Comparison of ENCODE assay signal across 13 cellular contexts in genomic region chr9:128106181-128106939, GRCh38. TPM values are rescaled to one million over a fixed set of nuclear protein-coding genes. Genes with fewer than 3 reads are reported as not detected.
A peak's percentile ranks its signal among the peaks of the same experiment; 100 is the strongest.
DNase-seq lines count a peak whose midpoint lies in the region; ATAC-seq and TF ChIP-seq lines count a peak whose summit lies in the region.
"Had no signal": no experiment of that assay in that cellular context is flagged by ENCODE, and none has a peak within 500 bp of the region (broad histone marks: within the 10 kb centered on the region; RNA-seq: fewer than 3 reads in every experiment).

No MANE protein-coding gene starts in this region.

- POLR2A ChIA-PET in activated CD8-positive, alpha-beta T cell treated with anti-CD3 and anti-CD28 coated beads for 36 hours (lab: Charles Lee), result interaction anchor here (1.2 to 1.7 kb wide), 3 partner anchors 10 to 18 kb away, joined by 3 to 4 read pairs (median 3); no protein-coding TSS in a partner anchor

- no peaks in the 10 kb centered on the region for H3K79me2 ChIP-seq in GM23338 (replicated peaks; ENCODE audit: insufficient read depth)

- H3K36me3 ChIP-seq in GM23338 (ENCODE audit: insufficient read depth), result peaks cover 5% of the 10 kb centered on the region

- no peak for DNase-seq in GM23338 (ENCODE audit: low spot score)
- no peak for DNase-seq in activated CD8-positive, alpha-beta T cell treated with anti-CD3 and anti-CD28 coated beads for 36 hours
- no peak for DNase-seq in neural crest cell (ENCODE audit: low read depth, low spot score)
- no peak for DNase-seq in sciatic nerve (ENCODE audit: low spot score)
- no peak for DNase-seq in germinal center (ENCODE audit: low spot score)
- DNase-seq: AML-193; DMS153; NCI-H146; NCI-H510A; stimulated activated CD8-positive, alpha-beta memory T cell treated with anti-CD3 and anti-CD28 coated beads, Interleukin-4, amount 100 ng/mL, for 48 hours had no signal

- H3K4me3 ChIP-seq in GM23338, result no peak overlapping the region
- H3K4me3 ChIP-seq: prostate gland had no signal

- H4K20me1 ChIP-seq in GM23338 (replicated peaks; ENCODE audit: insufficient read depth), result peaks cover 16% of the 10 kb centered on the region

- intact Hi-C loops in activated CD8-positive, alpha-beta T cell treated with anti-CD3 and anti-CD28 coated beads for 36 hours (cut with micrococcal nuclease), result no loop called here
- intact Hi-C loops in sciatic nerve (cut with DNase I), result no loop called here

- H3K9me2 ChIP-seq in GM23338 (ENCODE audit: insufficient read depth), result no peaks in the 10 kb centered on the region

- H3K36me3 Mint-ChIP-seq in GM23338 (ENCODE audit: low read depth) (peaks cover 65% of the 10 kb centered on the region), neural crest cell (ENCODE audit: low read depth) (no peaks in the 10 kb centered on the region)
- peaks cover 37% of the 10 kb centered on the region for H3K36me3 Mint-ChIP-seq in activated CD8-positive, alpha-beta T cell treated with anti-CD3 and anti-CD28 coated beads for 36 hours (ENCODE audit: low read depth)

- H3K27ac ChIP-seq in GM23338 (ENCODE audit: low read depth), result no peak overlapping the region
- H3K27ac ChIP-seq: HL-60, prostate gland had no signal

- peak; percentile 14 to 31; a peak in 1 of 4 replicates for TF ChIP-seq CTCF in GM23338 (conservative IDR thresholded peaks at IDR 0.05; ENCODE audit: low read depth in 2 of 2)
- TF ChIP-seq CTCF in activated CD8-positive, alpha-beta T cell treated with anti-CD3 and anti-CD28 coated beads for 36 hours (IDR thresholded peaks at IDR 0.05), result no peak
- TF ChIP-seq CTCF in neural crest cell (conservative IDR thresholded peaks at IDR 0.05), result no peak

- no peaks in the 10 kb centered on the region for H3K9me3 Mint-ChIP-seq in GM23338
- H3K9me3 Mint-ChIP-seq in activated CD8-positive, alpha-beta T cell treated with anti-CD3 and anti-CD28 coated beads for 36 hours, result no peaks in the 10 kb centered on the region
- H3K9me3 Mint-ChIP-seq in neural crest cell, result no peaks in the 10 kb centered on the region

- no peak overlapping the region for H3K27ac Mint-ChIP-seq in GM23338
- H3K27ac Mint-ChIP-seq in activated CD8-positive, alpha-beta T cell treated with anti-CD3 and anti-CD28 coated beads for 36 hours, result peak overlapping the region; percentile 38
- peak overlapping the region; percentile 75 for H3K27ac Mint-ChIP-seq in neural crest cell (ENCODE audit: unreplicated experiment)

- ATAC-seq in GM23338 (peak; percentile 9; the same call in 2 of the 3 replicates), sciatic nerve (no peak), GM18505 (IDR thresholded peaks at IDR 0.05; ENCODE audit: unreplicated experiment) (no peak)
- ATAC-seq in activated CD8-positive, alpha-beta T cell treated with anti-CD3 and anti-CD28 coated beads for 36 hours, result no peak

- H3K27me3 Mint-ChIP-seq in GM23338 (ENCODE audit: insufficient read depth, low read depth, poor library complexity) (peaks cover 6% of the 10 kb centered on the region), neural crest cell (ENCODE audit: low read depth) (no peaks in the 10 kb centered on the region)
- no peaks in the 10 kb centered on the region for H3K27me3 Mint-ChIP-seq in activated CD8-positive, alpha-beta T cell treated with anti-CD3 and anti-CD28 coated beads for 36 hours

- peaks cover 10% of the 10 kb centered on the region; the same call in 1 of the 2 replicates for H3F3A ChIP-seq in GM23338 (replicated peaks; ENCODE audit: low read depth)

- CTCF ChIA-PET in activated CD8-positive, alpha-beta T cell treated with anti-CD3 and anti-CD28 coated beads for 36 hours (lab: Charles Lee), result interaction anchor here (1.2 to 4.6 kb wide), 4 partner anchors 11 to 164 kb away, joined by 4 to 28 read pairs (median 16); no protein-coding TSS in a partner anchor

- H3K27me3 ChIP-seq in GM23338 (ENCODE audit: insufficient read depth), result no peaks in the 10 kb centered on the region

- H2AFZ ChIP-seq in GM23338, result no peak overlapping the region

- TF ChIP-seq POLR2A in GM18505 (IDR thresholded peaks at IDR 0.05; ENCODE audit: borderline replicate concordance, extremely low read depth, insufficient read depth, insufficient read length), result no peak

- no peak overlapping the region for H3K4me2 ChIP-seq in GM23338

- H3K4me1 Mint-ChIP-seq in GM23338, result peaks cover 31% of the 10 kb centered on the region
- H3K4me1 Mint-ChIP-seq in activated CD8-positive, alpha-beta T cell treated with anti-CD3 and anti-CD28 coated beads for 36 hours (ENCODE audit: low read depth), result peaks cover 26% of the 10 kb centered on the region
- peaks cover 3% of the 10 kb centered on the region for H3K4me1 Mint-ChIP-seq in neural crest cell

- peaks cover 13% of the 10 kb centered on the region; the same call in 1 of the 2 replicates for H3K4me1 ChIP-seq in GM23338 (ENCODE audit: insufficient read depth)
- H3K4me1 ChIP-seq: prostate gland had no signal

- H3K4me3 Mint-ChIP-seq in GM23338 (no peak overlapping the region), neural crest cell (no peak overlapping the region)
- no peak overlapping the region for H3K4me3 Mint-ChIP-seq in activated CD8-positive, alpha-beta T cell treated with anti-CD3 and anti-CD28 coated beads for 36 hours

TF ChIP-seq in GM23338, 12 proteins besides CTCF, POLR2A, EP300 and RAD21:
- no peak for TF ChIP-seq JUNB (IDR thresholded peaks at IDR 0.05; ENCODE audit: unreplicated experiment)
- TF ChIP-seq EZH2phosphoT487 (IDR thresholded peaks at IDR 0.05; ENCODE audit: unreplicated experiment), result no peak
- TF ChIP-seq ETS1 (IDR thresholded peaks at IDR 0.05), result no peak
- TF ChIP-seq CREB1 (CRISPR knock-in tag; IDR thresholded peaks at IDR 0.05; ENCODE audit: low read depth), result no peak
- TF ChIP-seq POLR2AphosphoS5 (IDR thresholded peaks at IDR 0.05; ENCODE audit: low read depth), result no peak
- TF ChIP-seq ZNF114 (CRISPR knock-in tag; IDR thresholded peaks at IDR 0.05), result no peak
- TF ChIP-seq NANOG (IDR thresholded peaks at IDR 0.05; ENCODE audit: borderline replicate concordance), result no peak
- TF ChIP-seq STAT1 (IDR thresholded peaks at IDR 0.05; ENCODE audit: unreplicated experiment), result no peak

RNA-seq across cellular contexts. Expression of gene PTGES2, which starts 21.2 kb away (rescaled TPM):
- 108 and 124 TPM in 2 replicates for total RNA-seq in GM23338 (2014; rRNA removed; shearing (Covaris generic))
- polyA plus RNA-seq in GM23338 (2016; fragmentation: Nextera tagmentation; extraction: Ambion mirVana), result 56.3 and 59.7 TPM in 2 replicates
- total RNA-seq in activated CD8-positive, alpha-beta T cell treated with anti-CD3 and anti-CD28 coated beads for 36 hours, result 10 to 100 TPM; 40.8 to 49.5 TPM
- 63.2 and 72.2 TPM in 2 replicates for total RNA-seq in neural crest cell
- 33.8 TPM for total RNA-seq in sciatic nerve

RNA-seq across cellular contexts. Expression of gene SLC25A25, which starts 38.3 kb away (rescaled TPM):
- total RNA-seq in GM23338 (2014; rRNA removed; shearing (Covaris generic)), result 21.2 and 27.0 TPM in 2 replicates
- polyA plus RNA-seq in GM23338 (2016; fragmentation: Nextera tagmentation; extraction: Ambion mirVana), result 6.1 and 7.1 TPM in 2 replicates
- 10 to 100 TPM; 12.9 to 14.6 TPM for total RNA-seq in activated CD8-positive, alpha-beta T cell treated with anti-CD3 and anti-CD28 coated beads for 36 hours
- total RNA-seq in neural crest cell (13.9 and 16.8 TPM in 2 replicates), sciatic nerve (21.0 TPM)

RNA-seq across cellular contexts. Expression of gene NAIF1, which starts 39.2 kb away (rescaled TPM):
- 5.5 and 6.7 TPM in 2 replicates for total RNA-seq in GM23338 (2014; rRNA removed; shearing (Covaris generic))
- 4.0 and 4.9 TPM in 2 replicates for polyA plus RNA-seq in GM23338 (2016; fragmentation: Nextera tagmentation; extraction: Ambion mirVana)
- 10 to 100 TPM in 1 of 2 experiments, 1 to 10 TPM in 1; 8.4 to 11.8 TPM for total RNA-seq in activated CD8-positive, alpha-beta T cell treated with anti-CD3 and anti-CD28 coated beads for 36 hours
- total RNA-seq in neural crest cell (9.8 and 11.8 TPM in 2 replicates), sciatic nerve (7.8 TPM)

RNA-seq across cellular contexts. Expression of gene LCN2, which starts 42.9 kb away (rescaled TPM):
- total RNA-seq in GM23338 (2014; rRNA removed; shearing (Covaris generic)), result 0.27 TPM in 1 of 2 replicates, not detected in the other
- 2.0 and 2.7 TPM in 2 replicates for polyA plus RNA-seq in GM23338 (2016; fragmentation: Nextera tagmentation; extraction: Ambion mirVana)
- total RNA-seq in activated CD8-positive, alpha-beta T cell treated with anti-CD3 and anti-CD28 coated beads for 36 hours, result not detected
- total RNA-seq in neural crest cell, result not detected in 2 replicates
- 6.0 TPM for total RNA-seq in sciatic nerve

RNA-seq across cellular contexts. Expression of gene BBLN, which starts 53.7 kb away (rescaled TPM):
- 246 and 276 TPM in 2 replicates for total RNA-seq in GM23338 (2014; rRNA removed; shearing (Covaris generic))
- 171 and 177 TPM in 2 replicates for polyA plus RNA-seq in GM23338 (2016; fragmentation: Nextera tagmentation; extraction: Ambion mirVana)
- 100 to 1,000 TPM; 127 to 132 TPM for total RNA-seq in activated CD8-positive, alpha-beta T cell treated with anti-CD3 and anti-CD28 coated beads for 36 hours
- total RNA-seq in neural crest cell (80.6 and 82.5 TPM in 2 replicates), sciatic nerve (42.1 TPM)

Comparison
In these comparisons a context has a peak if more than half of its experiments do, and no peak if none do; other contexts are left out.
1. CTCF ChIP-seq: peak in GM23338 (2 of 2); none in activated CD8-positive, alpha-beta T cell treated with anti-CD3 and anti-CD28 coated beads for 36 hours (single experiment) and neural crest cell (single experiment).